In the genomic region with DNA sequence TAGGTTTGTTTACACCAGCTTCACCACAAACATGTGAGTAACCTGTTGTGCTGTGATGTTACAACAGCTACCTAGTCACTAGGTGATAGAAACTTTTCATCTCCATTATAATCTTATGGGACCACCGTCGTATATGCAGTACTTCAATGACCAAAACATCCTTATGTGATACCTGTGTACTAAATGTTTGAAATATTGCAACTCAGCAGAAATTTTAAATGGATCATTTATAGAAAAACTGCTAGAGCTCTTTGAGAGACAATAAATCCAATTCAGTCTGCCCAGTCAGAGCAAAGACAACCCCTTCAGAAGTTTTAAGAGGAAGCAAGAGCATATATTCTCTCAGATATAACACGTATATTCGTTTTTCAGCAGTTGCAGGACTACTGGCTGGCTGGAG, we compare ENCODE assay signal across 3 cellular contexts.
TF ChIP-seq lines count a peak whose summit lies in the region.

No MANE protein-coding gene starts in this region.

TF ChIP-seq in HepG2, 621 proteins besides CTCF, POLR2A, EP300 and RAD21:
- TF ChIP-seq MZF1 (CRISPR knock-in tag; IDR thresholded peaks at IDR 0.05; ENCODE audit: borderline replicate concordance) (no peak), ZNF567 (CRISPR knock-in tag; IDR thresholded peaks at IDR 0.05; ENCODE audit: borderline replicate concordance) (no peak), MAFK (conservative IDR thresholded peaks at IDR 0.05 in 1 of 2, IDR thresholded peaks at IDR 0.05 in 1 of 2; ENCODE audit: low read length in 2 of 2) (peak; percentile 81 to 85), TEAD3 (CRISPR knock-in tag; optimal IDR thresholded peaks at IDR 0.05; ENCODE audit: borderline replicate concordance) (no peak), ZBTB38 (CRISPR knock-in tag; IDR thresholded peaks at IDR 0.05) (no peak), MAFF (IDR thresholded peaks at IDR 0.05; ENCODE audit: low read depth, low read length) (peak; percentile 80)

TF ChIP-seq in IMR-90, 13 proteins besides CTCF, POLR2A, EP300 and RAD21:
- TF ChIP-seq, protein P1, sequence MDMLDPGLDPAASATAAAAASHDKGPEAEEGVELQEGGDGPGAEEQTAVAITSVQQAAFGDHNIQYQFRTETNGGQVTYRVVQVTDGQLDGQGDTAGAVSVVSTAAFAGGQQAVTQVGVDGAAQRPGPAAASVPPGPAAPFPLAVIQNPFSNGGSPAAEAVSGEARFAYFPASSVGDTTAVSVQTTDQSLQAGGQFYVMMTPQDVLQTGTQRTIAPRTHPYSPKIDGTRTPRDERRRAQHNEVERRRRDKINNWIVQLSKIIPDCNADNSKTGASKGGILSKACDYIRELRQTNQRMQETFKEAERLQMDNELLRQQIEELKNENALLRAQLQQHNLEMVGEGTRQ (IDR thresholded peaks at IDR 0.05; ENCODE audit: low read depth, low read length) = no peak
- peak; percentile 75 for TF ChIP-seq MAFK (IDR thresholded peaks at IDR 0.05; ENCODE audit: low read depth, low read length)
- TF ChIP-seq BHLHE40 (IDR thresholded peaks at IDR 0.05; ENCODE audit: low read depth, low read length) = no peak
- no peak for TF ChIP-seq CEBPB (IDR thresholded peaks at IDR 0.05; ENCODE audit: low read depth, low read length)
TF ChIP-seq in IMR-90: peak in this region for 1.

TF ChIP-seq in H1, 55 proteins besides CTCF, POLR2A, EP300 and RAD21:
- TF ChIP-seq CTBP2 (IDR thresholded peaks at IDR 0.05; ENCODE audit: borderline replicate concordance, insufficient read depth, insufficient read length, low read length) (no peak), KDM4A (IDR thresholded peaks at IDR 0.05; ENCODE audit: low read depth, low read length, severe bottlenecking) (no peak), ASH2L (IDR thresholded peaks at IDR 0.05; ENCODE audit: low read length) (no peak), TBP (IDR thresholded peaks at IDR 0.05; ENCODE audit: low read depth, low read length) (no peak), CBX5 (IDR thresholded peaks at IDR 0.05; ENCODE audit: low read depth, low read length) (no peak), CHD2 (IDR thresholded peaks at IDR 0.05; ENCODE audit: low read length) (no peak), SUZ12 (IDR thresholded peaks at IDR 0.05; ENCODE audit: low read length) (no peak), BCL11A (IDR thresholded peaks at IDR 0.05; ENCODE audit: low read depth in 2 of 2, low read length in 2 of 2) (no peak)
- TF ChIP-seq, protein P2, sequence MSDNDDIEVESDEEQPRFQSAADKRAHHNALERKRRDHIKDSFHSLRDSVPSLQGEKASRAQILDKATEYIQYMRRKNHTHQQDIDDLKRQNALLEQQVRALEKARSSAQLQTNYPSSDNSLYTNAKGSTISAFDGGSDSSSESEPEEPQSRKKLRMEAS (IDR thresholded peaks at IDR 0.05) = no peak
- TF ChIP-seq, protein P3, sequence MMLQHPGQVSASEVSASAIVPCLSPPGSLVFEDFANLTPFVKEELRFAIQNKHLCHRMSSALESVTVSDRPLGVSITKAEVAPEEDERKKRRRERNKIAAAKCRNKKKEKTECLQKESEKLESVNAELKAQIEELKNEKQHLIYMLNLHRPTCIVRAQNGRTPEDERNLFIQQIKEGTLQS (IDR thresholded peaks at IDR 0.05; ENCODE audit: insufficient read depth, low read depth, low read length) = no peak
